Comparison of ENCODE assay signal across 22 cellular contexts in genomic region chr19:7931221-7932061, GRCh38. TPM values are rescaled to one million over a fixed set of nuclear protein-coding genes. Genes with fewer than 3 reads are reported as not detected.
A peak's percentile ranks its signal among the peaks of the same experiment; 100 is the strongest.
DNase-seq lines count a peak whose midpoint lies in the region; ATAC-seq and TF ChIP-seq lines count a peak whose summit lies in the region.
"Had no signal": no experiment of that assay in that cellular context is flagged by ENCODE, and none has a peak within 500 bp of the region (broad histone marks: within the 10 kb centered on the region; RNA-seq: fewer than 3 reads in every experiment).

No MANE protein-coding gene starts in this region.

- H3K27ac ChIP-seq in SK-N-MC: 0 out of 2 replicates have a peak overlapping the region, but pooled peaks have one; percentile 25
- H3K27ac ChIP-seq in epithelial cell of prostate: peak overlapping the region; percentile 80
- H3K27ac ChIP-seq in transverse colon: peak overlapping the region; percentile 44 to 91 (median 83)
- H3K27ac ChIP-seq: neural progenitor cell, SJCRH30 had no signal

- H3K27me3 Mint-ChIP-seq in effector memory CD8-positive, alpha-beta T cell: no peaks in the 10 kb centered on the region
- H3K27me3 Mint-ChIP-seq: activated CD4-positive, alpha-beta memory T cell treated with anti-CD3 and anti-CD28 coated beads, Interleukin-2, amount 10 ng/mL, durations not matched to agents 7 days and 5 days; activated naive CD4-positive, alpha-beta T cell treated with anti-CD3 and anti-CD28 coated beads, Interleukin-2, amount 10 ng/mL, durations not matched to agents 7 days and 5 days; memory B cell had no signal

- H3K9me3 ChIP-seq in SK-N-MC (ENCODE audit: low read depth, low read length): no peaks in the 10 kb centered on the region
- H3K9me3 ChIP-seq in mucosa of descending colon: no peaks in the 10 kb centered on the region
- H3K9me3 ChIP-seq in transverse colon: no peaks in the 10 kb centered on the region
- H3K9me3 ChIP-seq: BE2C, SJCRH30 had no signal

- peaks cover 3% of the 10 kb centered on the region for H3K4me1 ChIP-seq in mucosa of descending colon (ENCODE audit: low read depth)
- H3K4me1 ChIP-seq in transverse colon: peaks cover 18 to 34% (median 26%) of the 10 kb centered on the region in 4 donors
- H3K4me1 ChIP-seq: neural progenitor cell had no signal

- H3K36me3 Mint-ChIP-seq in effector memory CD8-positive, alpha-beta T cell (ENCODE audit: insufficient read depth): peaks cover 62% of the 10 kb centered on the region

- peaks cover 8 to 12% of the 10 kb centered on the region in 2 donors for H3K4me1 Mint-ChIP-seq in effector memory CD8-positive, alpha-beta T cell (ENCODE audit: low read depth in 2 of 2)

- no peak overlapping the region for H3K4me3 Mint-ChIP-seq in effector memory CD8-positive, alpha-beta T cell
- H3K4me3 Mint-ChIP-seq: activated CD4-positive, alpha-beta memory T cell treated with anti-CD3 and anti-CD28 coated beads, Interleukin-2, amount 10 ng/mL, durations not matched to agents 7 days and 5 days; activated naive CD4-positive, alpha-beta T cell treated with anti-CD3 and anti-CD28 coated beads, Interleukin-2, amount 10 ng/mL, durations not matched to agents 7 days and 5 days; H9; memory B cell; neural progenitor cell had no signal

- H3K9me3 Mint-ChIP-seq in effector memory CD8-positive, alpha-beta T cell: no peaks in the 10 kb centered on the region
- H3K9me3 Mint-ChIP-seq: activated CD4-positive, alpha-beta memory T cell treated with anti-CD3 and anti-CD28 coated beads, Interleukin-2, amount 10 ng/mL, durations not matched to agents 7 days and 5 days; activated naive CD4-positive, alpha-beta T cell treated with anti-CD3 and anti-CD28 coated beads, Interleukin-2, amount 10 ng/mL, durations not matched to agents 7 days and 5 days; H9; memory B cell; neural progenitor cell had no signal

- peak overlapping the region in 1 of 2 donors; percentile 92 for H3K27ac Mint-ChIP-seq in effector memory CD8-positive, alpha-beta T cell
- H3K27ac Mint-ChIP-seq: activated CD4-positive, alpha-beta memory T cell treated with anti-CD3 and anti-CD28 coated beads, Interleukin-2, amount 10 ng/mL, durations not matched to agents 7 days and 5 days; H9; memory B cell; neural progenitor cell had no signal

- TF ChIP-seq EP300 in transverse colon (IDR thresholded peaks at IDR 0.05; ENCODE audit: low read depth): no peak

- no peak for TF ChIP-seq POLR2A in transverse colon (IDR thresholded peaks at IDR 0.05)

- H3K9ac ChIP-seq in SK-N-MC (ENCODE audit: insufficient read length): no peak overlapping the region
- H3K9ac ChIP-seq: neural progenitor cell had no signal

- intact Hi-C loops in mucosa of descending colon (cut with DNase I, micrococcal nuclease) (no loop called here), transverse colon (cut with DNase I; ENCODE audit: low total_unique reads) (loop anchor here (10.0 kb wide), 1 partner anchor 73 kb away; the partner anchor contains the start of gene ELAVL1)

- H3K36me3 ChIP-seq in SK-N-MC (ENCODE audit: insufficient read depth, low read length) (peaks cover 61% of the 10 kb centered on the region), mucosa of descending colon (ENCODE audit: low read depth) (no peaks in the 10 kb centered on the region), transverse colon (peaks cover 0 to 46% (median 21%) of the 10 kb centered on the region in 4 donors)
- H3K36me3 ChIP-seq: neural progenitor cell had no signal

- DNase-seq in SK-N-MC (ENCODE audit: low read depth, low spot score) (no peak), epithelial cell of prostate (ENCODE audit: low read depth, low spot score) (no peak), mucosa of descending colon (peak in 2 of 3 donors; percentile 29 to 56), transverse colon (no peak), ACHN (no peak), MV-4-11 (lab: John Stamatoyannopoulos, UW) (no peak)
- no peak for DNase-seq in effector memory CD8-positive, alpha-beta T cell
- DNase-seq: activated CD4-positive, alpha-beta memory T cell treated with anti-CD3 and anti-CD28 coated beads, Interleukin-2, amount 10 ng/mL, durations not matched to agents 7 days and 5 days; activated naive CD4-positive, alpha-beta T cell treated with anti-CD3 and anti-CD28 coated beads, Interleukin-2, amount 10 ng/mL, durations not matched to agents 7 days and 5 days; activated T-cell treated with anti-CD3 and anti-CD28 coated beads, Interleukin-2, amount 50 U/mL, for 1 hour; BE2C; cortex of kidney; H9; KBM-7; NCI-H2081 treated with DMSO at 0.1 percent for 48 hours; NCI-H510A treated with DMSO at 0.1 percent for 48 hours; SJCRH30; stimulated activated naive CD4-positive, alpha-beta T cell; T-helper 2 cell had no signal

- TF ChIP-seq CTCF in mucosa of descending colon (IDR thresholded peaks at IDR 0.05) (no peak), transverse colon (IDR thresholded peaks at IDR 0.05) (no peak)

- in situ Hi-C loops in transverse colon (cut with MboI; ENCODE audit: low pct_ligation_motif_present in 1 of 4, low pct_unique_long_range_greater_than_20kb in 1 of 4, low sequenced_read_pairs in 3 of 4): no loop called here
- in situ Hi-C loops in ACHN (cut with HindIII; ENCODE audit: low pct_ligation_motif_present, low pct_unique_long_range_greater_than_20kb, low sequenced_read_pairs): no loop called here

- 70 to 85% methylated on average over 2 to 31 of the region's 36 CpGs for WGBS in transverse colon (ENCODE audit: low coverage in 1 of 2), 2 donors

- no peak for ATAC-seq in mucosa of descending colon
- no peak for ATAC-seq in effector memory CD8-positive, alpha-beta T cell (replicated peaks)

- H3K27me3 ChIP-seq in transverse colon: no peaks in the 10 kb centered on the region
- H3K27me3 ChIP-seq: BE2C, neural progenitor cell, SJCRH30 had no signal

- H3K4me3 ChIP-seq in SK-N-MC: no peak overlapping the region
- H3K4me3 ChIP-seq in mucosa of descending colon: no peak overlapping the region
- no peak overlapping the region for H3K4me3 ChIP-seq in transverse colon
- H3K4me3 ChIP-seq: neural progenitor cell, SJCRH30 had no signal

RNA-seq across cellular contexts. Expression of gene CTXN1, which starts 5.5 kb away (rescaled TPM):
- 10 to 100 TPM in 1 of 3 donors, 1 to 10 TPM in 1, under 1 TPM in 1; 0.69 to 28.3 (median 1.9) TPM for total RNA-seq in mucosa of descending colon
- 10 to 100 TPM in 1 of 4 donors, 1 to 10 TPM in 3; 2.9 to 29.7 (median 4.8) TPM for total RNA-seq in transverse colon
- total RNA-seq: activated CD4-positive, alpha-beta memory T cell treated with anti-CD3 and anti-CD28 coated beads, Interleukin-2, amount 10 ng/mL, durations not matched to agents 7 days and 5 days had no signal

RNA-seq across cellular contexts. Expression of gene SNAPC2, which starts 11.3 kb away (rescaled TPM):
- 10 to 100 TPM; 10.7 to 22.1 (median 14.7) TPM for total RNA-seq in mucosa of descending colon
- total RNA-seq in transverse colon: 10 to 100 TPM; 11.4 to 35.9 (median 13.0) TPM

RNA-seq across cellular contexts. Expression of gene TIMM44, which starts 12.0 kb away (rescaled TPM):
- total RNA-seq in mucosa of descending colon (10 to 100 TPM; 55.5 to 80.4 (median 63.4) TPM), transverse colon (100 to 1,000 TPM in 1 of 4 donors, 10 to 100 TPM in 3; 59.7 to 102 (median 71.8) TPM)

RNA-seq across cellular contexts. Expression of gene TGFBR3L, which starts 16.8 kb away (rescaled TPM):
- under 1 TPM in 1 of 3 donors, not detected in 2; 0.79 TPM for total RNA-seq in mucosa of descending colon
- 1 to 10 TPM in 1 of 4 donors, not detected in 3; 1.4 TPM for total RNA-seq in transverse colon
- total RNA-seq: SJCRH30, urinary bladder had no signal

RNA-seq across cellular contexts. Expression of gene MAP2K7, which starts 27.8 kb away (rescaled TPM):
- total RNA-seq in mucosa of descending colon (10 to 100 TPM; 31.5 to 49.2 (median 41.7) TPM), transverse colon (100 to 1,000 TPM in 1 of 4 donors, 10 to 100 TPM in 3; 11.9 to 125 (median 20.9) TPM)

Comparison
In these comparisons a context has a peak if more than half of its experiments do, and no peak if none do; other contexts are left out.
1. DNase-seq: peak in mucosa of descending colon (2 of 3); none in SK-N-MC (single experiment), epithelial cell of prostate (single experiment), transverse colon (single experiment), ACHN (single experiment), MV-4-11 (single experiment) and effector memory CD8-positive, alpha-beta T cell (0 of 3).
2. H3K27ac ChIP-seq: peak in every context shown above with its lines; median percentile 83 in transverse colon; 80 in epithelial cell of prostate; 25 in SK-N-MC.